ENCODE assay signal across 17 cellular contexts in genomic region chr4:105179539-105180401, GRCh38. TPM values are rescaled to one million over a fixed set of nuclear protein-coding genes. Genes with fewer than 3 reads are reported as not detected.
A peak's percentile ranks its signal among the peaks of the same experiment; 100 is the strongest.
DNase-seq lines count a peak whose midpoint lies in the region; ATAC-seq and TF ChIP-seq lines count a peak whose summit lies in the region.
"Had no signal": no experiment of that assay in that cellular context is flagged by ENCODE, and none has a peak within 500 bp of the region (broad histone marks: within the 10 kb centered on the region; RNA-seq: fewer than 3 reads in every experiment).

No MANE protein-coding gene starts in this region.

- H3K4me3 ChIP-seq in CD8-positive, alpha-beta T cell (ENCODE audit: low read depth, low read length) = no peak overlapping the region
- H3K4me3 ChIP-seq: coronary artery, spleen had no signal

- no peaks in the 10 kb centered on the region for H3K36me3 ChIP-seq in CD8-positive, alpha-beta T cell (ENCODE audit: insufficient read depth, low read length)

- peaks cover 36% of the 10 kb centered on the region for H3K4me1 Mint-ChIP-seq in CD8-positive, alpha-beta T cell (ENCODE audit: low read depth)
- H3K4me1 Mint-ChIP-seq in activated T-helper 17 cell treated with anti-CD3 and anti-CD28 coated beads, Interleukin-2, amount 50 U/mL, for 72 hours = peaks cover 48% of the 10 kb centered on the region
- H3K4me1 Mint-ChIP-seq in memory B cell = peaks cover 38% of the 10 kb centered on the region
- peaks cover 8% of the 10 kb centered on the region for H3K4me1 Mint-ChIP-seq in activated CD4-positive, alpha-beta memory T cell treated with anti-CD3 and anti-CD28 coated beads, Interleukin-2, amount 10 ng/mL, durations not matched to agents 7 days and 5 days

- H3K27me3 ChIP-seq in CD8-positive, alpha-beta T cell (ENCODE audit: insufficient read depth, low read length) = no peaks in the 10 kb centered on the region
- H3K27me3 ChIP-seq: spleen had no signal

- no peak overlapping the region for H3K4me3 Mint-ChIP-seq in CD8-positive, alpha-beta T cell
- H3K4me3 Mint-ChIP-seq in activated T-helper 17 cell treated with anti-CD3 and anti-CD28 coated beads, Interleukin-2, amount 50 U/mL, for 72 hours = no peak overlapping the region
- H3K4me3 Mint-ChIP-seq in memory B cell = no peak overlapping the region
- H3K4me3 Mint-ChIP-seq in activated CD4-positive, alpha-beta memory T cell treated with anti-CD3 and anti-CD28 coated beads, Interleukin-2, amount 10 ng/mL, durations not matched to agents 7 days and 5 days = no peak overlapping the region
- H3K4me3 Mint-ChIP-seq: activated CD4-positive, alpha-beta memory T cell treated with anti-CD3 and anti-CD28 coated beads for 36 hours; activated T-helper 1 cell treated with anti-CD3 and anti-CD28 coated beads, Interleukin-12 subunit alpha, Interleukin-12 subunit beta, Interleukin-2, Interleukin-4 antibody, amounts not matched to agents 30 ng/mL and 10 ng/mL and 1 ng/mL, durations not matched to agents 14 hours and 24 hours and 36 hours had no signal

- H3K9me3 Mint-ChIP-seq in CD8-positive, alpha-beta T cell = peaks cover 19% of the 10 kb centered on the region
- peaks cover 8% of the 10 kb centered on the region for H3K9me3 Mint-ChIP-seq in activated T-helper 17 cell treated with anti-CD3 and anti-CD28 coated beads, Interleukin-2, amount 50 U/mL, for 72 hours
- peaks cover 4% of the 10 kb centered on the region for H3K9me3 Mint-ChIP-seq in memory B cell
- H3K9me3 Mint-ChIP-seq in activated CD4-positive, alpha-beta memory T cell treated with anti-CD3 and anti-CD28 coated beads, Interleukin-2, amount 10 ng/mL, durations not matched to agents 7 days and 5 days = peaks cover 13% of the 10 kb centered on the region
- H3K9me3 Mint-ChIP-seq: activated CD4-positive, alpha-beta memory T cell treated with anti-CD3 and anti-CD28 coated beads for 36 hours had no signal

- POLR2A ChIA-PET in CD8-positive, alpha-beta T cell (lab: Charles Lee) = no interaction called here
- POLR2A ChIA-PET in activated CD4-positive, alpha-beta memory T cell treated with anti-CD3 and anti-CD28 coated beads, Interleukin-2, amount 10 ng/mL, durations not matched to agents 7 days and 5 days (lab: Charles Lee) = no interaction called here

- H3K27ac Mint-ChIP-seq in CD8-positive, alpha-beta T cell = peak overlapping the region; percentile 20
- H3K27ac Mint-ChIP-seq in activated T-helper 17 cell treated with anti-CD3 and anti-CD28 coated beads, Interleukin-2, amount 50 U/mL, for 72 hours = no peak overlapping the region
- H3K27ac Mint-ChIP-seq in memory B cell = peak overlapping the region; percentile 74
- H3K27ac Mint-ChIP-seq in activated CD4-positive, alpha-beta memory T cell treated with anti-CD3 and anti-CD28 coated beads, Interleukin-2, amount 10 ng/mL, durations not matched to agents 7 days and 5 days = no peak overlapping the region
- H3K27ac Mint-ChIP-seq: activated CD4-positive, alpha-beta memory T cell treated with anti-CD3 and anti-CD28 coated beads for 36 hours; activated T-helper 1 cell treated with anti-CD3 and anti-CD28 coated beads, Interleukin-12 subunit alpha, Interleukin-12 subunit beta, Interleukin-2, Interleukin-4 antibody, amounts not matched to agents 30 ng/mL and 10 ng/mL and 1 ng/mL, durations not matched to agents 14 hours and 24 hours and 36 hours had no signal

- H3K27me3 Mint-ChIP-seq in CD8-positive, alpha-beta T cell (ENCODE audit: low read depth) = no peaks in the 10 kb centered on the region
- no peaks in the 10 kb centered on the region for H3K27me3 Mint-ChIP-seq in activated T-helper 17 cell treated with anti-CD3 and anti-CD28 coated beads, Interleukin-2, amount 50 U/mL, for 72 hours
- no peaks in the 10 kb centered on the region for H3K27me3 Mint-ChIP-seq in memory B cell
- no peaks in the 10 kb centered on the region for H3K27me3 Mint-ChIP-seq in activated CD4-positive, alpha-beta memory T cell treated with anti-CD3 and anti-CD28 coated beads, Interleukin-2, amount 10 ng/mL, durations not matched to agents 7 days and 5 days
- H3K27me3 Mint-ChIP-seq: activated CD4-positive, alpha-beta memory T cell treated with anti-CD3 and anti-CD28 coated beads for 36 hours had no signal

- no peaks in the 10 kb centered on the region for H3K9me3 ChIP-seq in CD8-positive, alpha-beta T cell (ENCODE audit: low read length)
- H3K9me3 ChIP-seq: spleen had no signal

- H3K36me3 Mint-ChIP-seq in CD8-positive, alpha-beta T cell = peaks cover 19% of the 10 kb centered on the region
- peaks cover 60% of the 10 kb centered on the region for H3K36me3 Mint-ChIP-seq in activated T-helper 17 cell treated with anti-CD3 and anti-CD28 coated beads, Interleukin-2, amount 50 U/mL, for 72 hours (ENCODE audit: low read depth)
- peaks cover 21% of the 10 kb centered on the region for H3K36me3 Mint-ChIP-seq in memory B cell
- peaks cover 36% of the 10 kb centered on the region for H3K36me3 Mint-ChIP-seq in activated CD4-positive, alpha-beta memory T cell treated with anti-CD3 and anti-CD28 coated beads, Interleukin-2, amount 10 ng/mL, durations not matched to agents 7 days and 5 days (ENCODE audit: low read depth)

- no peak for DNase-seq in CD8-positive, alpha-beta T cell
- DNase-seq in memory B cell (ENCODE audit: low spot score in 2 of 2) (no peak), GM19240 (ENCODE audit: insufficient read length, low spot score) (no peak), NCI-H1436 (lab: John Stamatoyannopoulos, UW) (no peak), iPS-NIHi7 (ENCODE audit: extremely low spot score) (no peak)
- no peak for DNase-seq in activated CD4-positive, alpha-beta memory T cell treated with anti-CD3 and anti-CD28 coated beads, Interleukin-2, amount 10 ng/mL, durations not matched to agents 7 days and 5 days
- DNase-seq: activated CD4-positive, alpha-beta memory T cell treated with anti-CD3 and anti-CD28 coated beads for 36 hours; Calu3; hypothalamus; mammary epithelial cell; NCI-H1092; NCI-H345; spleen had no signal

- intact Hi-C loops in CD8-positive, alpha-beta T cell (cut with DNase I, micrococcal nuclease) = no loop called here

- CTCF ChIA-PET in CD8-positive, alpha-beta T cell (lab: Charles Lee) = interaction anchor here (1.6 kb wide), 1 partner anchor 294 kb away, joined by 6 read pairs; the partner anchor contains the start of gene PPA2
- CTCF ChIA-PET in activated CD4-positive, alpha-beta memory T cell treated with anti-CD3 and anti-CD28 coated beads, Interleukin-2, amount 10 ng/mL, durations not matched to agents 7 days and 5 days (lab: Charles Lee) = no interaction called here

- H3K27ac ChIP-seq in CD8-positive, alpha-beta T cell (ENCODE audit: low read depth, low read length) = no peak overlapping the region
- H3K27ac ChIP-seq: coronary artery had no signal

- no peak for TF ChIP-seq CTCF in CD8-positive, alpha-beta T cell (IDR thresholded peaks at IDR 0.05)

- no peak for ATAC-seq in CD8-positive, alpha-beta T cell
- ATAC-seq in GM18909 (IDR thresholded peaks at IDR 0.05; ENCODE audit: poor library complexity, unreplicated experiment) (peak; percentile 63), memory B cell (ENCODE audit: low read depth) (no peak)
- ATAC-seq in activated T-helper 17 cell treated with anti-CD3 and anti-CD28 coated beads, Interleukin-2, amount 50 U/mL, for 72 hours (replicated peaks) = peak; percentile 88

- peaks cover 7% of the 10 kb centered on the region for H3K4me1 ChIP-seq in CD8-positive, alpha-beta T cell (ENCODE audit: insufficient read depth, low read length)

RNA-seq across cellular contexts. Expression of gene TET2, which starts 33.1 kb away (rescaled TPM):
- total RNA-seq in CD8-positive, alpha-beta T cell = 10 to 100 TPM; 49.8 to 53.9 TPM
- total RNA-seq in activated T-helper 17 cell treated with anti-CD3 and anti-CD28 coated beads, Interleukin-2, amount 50 U/mL, for 72 hours = 10 to 100 TPM; 41.8 to 87.4 TPM
- 10 to 100 TPM; 25.0 to 25.9 TPM for total RNA-seq in activated CD4-positive, alpha-beta memory T cell treated with anti-CD3 and anti-CD28 coated beads, Interleukin-2, amount 10 ng/mL, durations not matched to agents 7 days and 5 days

Comparison
In these comparisons a context has a peak if more than half of its experiments do, and no peak if none do; other contexts are left out.
1. ATAC-seq: peak in GM18909 (single experiment) and activated T-helper 17 cell treated with anti-CD3 and anti-CD28 coated beads, Interleukin-2, amount 50 U/mL, for 72 hours (single experiment); none in CD8-positive, alpha-beta T cell (single experiment) and memory B cell (single experiment).
2. H3K27ac Mint-ChIP-seq: peak in CD8-positive, alpha-beta T cell (single experiment) and memory B cell (single experiment); none in activated T-helper 17 cell treated with anti-CD3 and anti-CD28 coated beads, Interleukin-2, amount 50 U/mL, for 72 hours (single experiment) and activated CD4-positive, alpha-beta memory T cell treated with anti-CD3 and anti-CD28 coated beads, Interleukin-2, amount 10 ng/mL, durations not matched to agents 7 days and 5 days (single experiment).